20 cellular contexts compared by ENCODE assay signal in genomic region chr20:45850238-45850637, GRCh38. TPM values are rescaled to one million over a fixed set of nuclear protein-coding genes. Genes with fewer than 3 reads are reported as not detected.
A peak's percentile ranks its signal among the peaks of the same experiment; 100 is the strongest.
DNase-seq lines count a peak whose midpoint lies in the region; ATAC-seq and TF ChIP-seq lines count a peak whose summit lies in the region.
"Had no signal": no experiment of that assay in that cellular context is flagged by ENCODE, and none has a peak within 500 bp of the region (broad histone marks: within the 10 kb centered on the region; RNA-seq: fewer than 3 reads in every experiment).

No MANE protein-coding gene starts in this region.

- no peak overlapping the region for H3K4me3 Mint-ChIP-seq in activated T-helper 17 cell treated with anti-CD3 and anti-CD28 coated beads, Interleukin-2, amount 50 U/mL, for 72 hours
- H3K4me3 Mint-ChIP-seq in endothelial cell (ENCODE audit: unreplicated experiment): peak overlapping the region; percentile 40
- H3K4me3 Mint-ChIP-seq: B cell; CD8-positive, alpha-beta T cell; HFFc6; IgD-negative memory B cell had no signal

- no peaks in the 10 kb centered on the region for H3K9me3 Mint-ChIP-seq in activated T-helper 17 cell treated with anti-CD3 and anti-CD28 coated beads, Interleukin-2, amount 50 U/mL, for 72 hours
- H3K9me3 Mint-ChIP-seq in endothelial cell (ENCODE audit: unreplicated experiment): no peaks in the 10 kb centered on the region
- H3K9me3 Mint-ChIP-seq: CD8-positive, alpha-beta T cell; HFFc6; IgD-negative memory B cell had no signal

- H3K27me3 ChIP-seq in cardiac muscle cell (no peaks in the 10 kb centered on the region), right atrium auricular region (no peaks in the 10 kb centered on the region)
- H3K27me3 ChIP-seq: BLaER1 treated with 17β-estradiol and CSF1 and Interleukin-3, amounts not matched to agents 10 nM and 100 nM had no signal

- TF ChIP-seq CTCF in cardiac muscle cell (IDR thresholded peaks at IDR 0.05; ENCODE audit: low read depth, low read length) (no peak), right atrium auricular region (IDR thresholded peaks at IDR 0.05) (no peak), endothelial cell (IDR thresholded peaks at IDR 0.05; ENCODE audit: unreplicated experiment) (no peak)

- DNase-seq in cardiac muscle cell (ENCODE audit: low read depth in 1 of 2, low spot score in 1 of 2): no peak
- DNase-seq in right atrium auricular region (ENCODE audit: low spot score): no peak
- DNase-seq in endothelial cell (ENCODE audit: low spot score): no peak
- no peak for DNase-seq in OCI-M2 (lab: John Stamatoyannopoulos, UW; ENCODE audit: unreplicated experiment)
- DNase-seq: Calu3; CD8-positive, alpha-beta T cell; DMS53; DND-41; EL; H7; HFFc6; KG1 had no signal

- H3K27ac Mint-ChIP-seq in activated T-helper 17 cell treated with anti-CD3 and anti-CD28 coated beads, Interleukin-2, amount 50 U/mL, for 72 hours: peak overlapping the region; percentile 53
- no peak overlapping the region for H3K27ac Mint-ChIP-seq in endothelial cell (ENCODE audit: unreplicated experiment)
- H3K27ac Mint-ChIP-seq: B cell; CD8-positive, alpha-beta T cell; HFFc6; IgD-negative memory B cell had no signal

- H3K4me1 ChIP-seq in cardiac muscle cell (ENCODE audit: low read depth) (peaks cover 9% of the 10 kb centered on the region), right atrium auricular region (peaks cover 0 to 7% of the 10 kb centered on the region in 2 donors)

- peaks cover 65% of the 10 kb centered on the region for H3K36me3 Mint-ChIP-seq in activated T-helper 17 cell treated with anti-CD3 and anti-CD28 coated beads, Interleukin-2, amount 50 U/mL, for 72 hours (ENCODE audit: low read depth)
- H3K36me3 Mint-ChIP-seq in endothelial cell (ENCODE audit: low read depth, unreplicated experiment): peaks cover 32% of the 10 kb centered on the region

- no peak for ATAC-seq in activated T-helper 17 cell treated with anti-CD3 and anti-CD28 coated beads, Interleukin-2, amount 50 U/mL, for 72 hours (replicated peaks)
- ATAC-seq in HG02571 (IDR thresholded peaks at IDR 0.05; ENCODE audit: unreplicated experiment): no peak
- ATAC-seq: CD8-positive, alpha-beta T cell; GM12878; HCT116 had no signal

- no peak overlapping the region for H3K4me3 ChIP-seq in cardiac muscle cell
- no peak overlapping the region for H3K4me3 ChIP-seq in right atrium auricular region
- H3K4me3 ChIP-seq: BLaER1 treated with 17β-estradiol and CSF1 and Interleukin-3, amounts not matched to agents 10 nM and 100 nM; GM12878 had no signal

- no peaks in the 10 kb centered on the region for H3K27me3 Mint-ChIP-seq in activated T-helper 17 cell treated with anti-CD3 and anti-CD28 coated beads, Interleukin-2, amount 50 U/mL, for 72 hours
- H3K27me3 Mint-ChIP-seq in endothelial cell (ENCODE audit: unreplicated experiment): peaks cover 4% of the 10 kb centered on the region
- H3K27me3 Mint-ChIP-seq: B cell, IgD-negative memory B cell had no signal

- H3K27ac ChIP-seq in cardiac muscle cell (peak overlapping the region; percentile 64), right atrium auricular region (no peak overlapping the region)
- H3K27ac ChIP-seq: BLaER1 treated with 17β-estradiol and CSF1 and Interleukin-3, amounts not matched to agents 10 nM and 100 nM had no signal

- H3K9me3 ChIP-seq in cardiac muscle cell (ENCODE audit: low read depth): no peaks in the 10 kb centered on the region
- H3K9me3 ChIP-seq in right atrium auricular region: no peaks in the 10 kb centered on the region
- H3K9me3 ChIP-seq: BLaER1 treated with 17β-estradiol and CSF1 and Interleukin-3, amounts not matched to agents 10 nM and 100 nM had no signal

- H3K36me3 ChIP-seq in cardiac muscle cell: peaks cover 8% of the 10 kb centered on the region
- H3K36me3 ChIP-seq in right atrium auricular region: peaks cover 40% of the 10 kb centered on the region

- H3K4me1 Mint-ChIP-seq in activated T-helper 17 cell treated with anti-CD3 and anti-CD28 coated beads, Interleukin-2, amount 50 U/mL, for 72 hours: no peaks in the 10 kb centered on the region
- no peaks in the 10 kb centered on the region for H3K4me1 Mint-ChIP-seq in endothelial cell (ENCODE audit: unreplicated experiment)

RNA-seq across cellular contexts. Expression of gene ACOT8, which starts 7.0 kb away (rescaled TPM):
- total RNA-seq in cardiac muscle cell: 45.3 and 55.9 TPM in 2 replicates
- 48.3 and 64.9 TPM in 2 replicates for polyA plus RNA-seq in cardiac muscle cell
- total RNA-seq in right atrium auricular region: 10 to 100 TPM; 39.9 to 40.9 TPM
- 10 to 100 TPM; 21.4 to 23.2 TPM for total RNA-seq in activated T-helper 17 cell treated with anti-CD3 and anti-CD28 coated beads, Interleukin-2, amount 50 U/mL, for 72 hours
- 25.3 TPM for total RNA-seq in endothelial cell (ENCODE audit: unreplicated experiment)

RNA-seq across cellular contexts. Expression of gene ZSWIM3, which starts 7.2 kb away (rescaled TPM):
- 7.4 and 8.0 TPM in 2 replicates for total RNA-seq in cardiac muscle cell
- polyA plus RNA-seq in cardiac muscle cell: 2.2 and 4.0 TPM in 2 replicates
- total RNA-seq in right atrium auricular region: 1 to 10 TPM; 2.4 to 3.7 TPM
- 1 to 10 TPM; 7.1 to 7.6 TPM for total RNA-seq in activated T-helper 17 cell treated with anti-CD3 and anti-CD28 coated beads, Interleukin-2, amount 50 U/mL, for 72 hours
- total RNA-seq in endothelial cell (ENCODE audit: unreplicated experiment): 6.7 TPM

RNA-seq across cellular contexts. Expression of gene SNX21, which starts 16.6 kb away (rescaled TPM):
- 109 and 270 TPM in 2 replicates for total RNA-seq in cardiac muscle cell
- polyA plus RNA-seq in cardiac muscle cell: 42.7 and 66.8 TPM in 2 replicates
- 10 to 100 TPM; 43.5 to 54.7 TPM for total RNA-seq in right atrium auricular region
- total RNA-seq in activated T-helper 17 cell treated with anti-CD3 and anti-CD28 coated beads, Interleukin-2, amount 50 U/mL, for 72 hours: 1 to 10 TPM; 2.2 to 2.6 TPM
- total RNA-seq in endothelial cell (ENCODE audit: unreplicated experiment): 11.9 TPM

RNA-seq across cellular contexts. Expression of gene TNNC2, which starts 23.1 kb away (rescaled TPM):
- total RNA-seq in cardiac muscle cell: 27.9 and 36.0 TPM in 2 replicates
- polyA plus RNA-seq in cardiac muscle cell: 62.4 and 96.3 TPM in 2 replicates
- under 1 TPM in 1 of 2 donors, not detected in 1; 0.51 TPM for total RNA-seq in right atrium auricular region
- under 1 TPM in 1 of 2 donors, not detected in 1; 0.37 TPM for total RNA-seq in activated T-helper 17 cell treated with anti-CD3 and anti-CD28 coated beads, Interleukin-2, amount 50 U/mL, for 72 hours
- total RNA-seq in endothelial cell (ENCODE audit: unreplicated experiment): not detected
- total RNA-seq: A172, B cell, Calu3, GM12878, HFFc6 had no signal

RNA-seq across cellular contexts. Expression of gene ZSWIM1, which starts 30.8 kb away (rescaled TPM):
- 11.7 and 12.9 TPM in 2 replicates for total RNA-seq in cardiac muscle cell
- 13.5 and 13.7 TPM in 2 replicates for polyA plus RNA-seq in cardiac muscle cell
- total RNA-seq in right atrium auricular region: 10 to 100 TPM in 1 of 2 donors, 1 to 10 TPM in 1; 9.8 to 13.8 TPM
- 10 to 100 TPM in 1 of 2 donors, 1 to 10 TPM in 1; 7.8 to 16.0 TPM for total RNA-seq in activated T-helper 17 cell treated with anti-CD3 and anti-CD28 coated beads, Interleukin-2, amount 50 U/mL, for 72 hours
- 12.6 TPM for total RNA-seq in endothelial cell (ENCODE audit: unreplicated experiment)
